In genomic region chr5:81290146-81290545, GRCh38 we compare ENCODE assay signal across 1 cellular context.
TF ChIP-seq lines count a peak whose summit lies in the region.

No MANE protein-coding gene starts in this region.

TF ChIP-seq in IMR-90, 13 proteins besides CTCF, POLR2A, EP300 and RAD21:
- TF ChIP-seq USF2 (IDR thresholded peaks at IDR 0.05; ENCODE audit: low read depth, low read length) (no peak), MAFK (IDR thresholded peaks at IDR 0.05; ENCODE audit: low read depth, low read length) (no peak), MAZ (IDR thresholded peaks at IDR 0.05; ENCODE audit: borderline replicate concordance, low read depth, low read length) (no peak), RFX5 (IDR thresholded peaks at IDR 0.05; ENCODE audit: low read depth, low read length) (no peak), NFE2L2 (IDR thresholded peaks at IDR 0.05; ENCODE audit: low read depth, low read length) (no peak), FOS (IDR thresholded peaks at IDR 0.05; ENCODE audit: low read depth, low read length) (no peak), SMC3 (IDR thresholded peaks at IDR 0.05; ENCODE audit: low read depth, low read length) (no peak), BHLHE40 (IDR thresholded peaks at IDR 0.05; ENCODE audit: low read depth, low read length) (no peak)
